Comparison of ENCODE assay signal across 20 cellular contexts in genomic region chr22:38955926-38956325, GRCh38. TPM values are rescaled to one million over a fixed set of nuclear protein-coding genes. Genes with fewer than 3 reads are reported as not detected.
"Had no signal": no experiment of that assay in that cellular context is flagged by ENCODE, and none has a peak within 500 bp of the region (broad histone marks: within the 10 kb centered on the region; RNA-seq: fewer than 3 reads in every experiment).

No MANE protein-coding gene starts in this region.

- H3K4me1 ChIP-seq: breast epithelium, foreskin keratinocyte had no signal

- H3K27me3 ChIP-seq: breast epithelium, esophagus squamous epithelium had no signal

- H3K4me3 Mint-ChIP-seq: naive thymus-derived CD8-positive, alpha-beta T cell had no signal

- H3K36me3 Mint-ChIP-seq: activated naive CD4-positive, alpha-beta T cell treated with anti-CD3 and anti-CD28 coated beads, Interleukin-2, amount 50 U/mL, for 72 hours; naive thymus-derived CD8-positive, alpha-beta T cell had no signal

- ATAC-seq: activated CD4-positive, CD25-positive, alpha-beta regulatory T cell treated with anti-CD3 and anti-CD28 coated beads, Interleukin-2, amount 50 U/mL, for 24 hours; activated naive CD4-positive, alpha-beta T cell treated with anti-CD3 and anti-CD28 coated beads, Interleukin-2, amount 50 U/mL, for 72 hours; foreskin keratinocyte; left lobe of liver; mucosa of descending colon; naive thymus-derived CD8-positive, alpha-beta T cell; sciatic nerve had no signal

- DNase-seq: esophagus squamous epithelium; foreskin keratinocyte; head of caudate nucleus; mammary epithelial cell; SHP77; stimulated activated CD4-positive, alpha-beta T cell treated with anti-CD3 and anti-CD28 coated beads, Interleukin-12 subunit alpha, Interleukin-12 subunit beta, amount 100 ng/mL, for 4 hours; stimulated activated CD4-positive, alpha-beta T cell treated with anti-CD3 and anti-CD28 coated beads, Interleukin-2, amount 100 ng/mL, for 48 hours; stimulated activated CD8-positive, alpha-beta memory T cell treated with anti-CD3 and anti-CD28 coated beads, Interleukin-4, amount 100 ng/mL, for 48 hours had no signal

- H3K9me3 Mint-ChIP-seq: activated naive CD4-positive, alpha-beta T cell treated with anti-CD3 and anti-CD28 coated beads, Interleukin-2, amount 50 U/mL, for 72 hours; naive thymus-derived CD8-positive, alpha-beta T cell had no signal

- H3K36me3 ChIP-seq: breast epithelium, esophagus squamous epithelium had no signal

- H3K9me3 ChIP-seq: breast epithelium, esophagus squamous epithelium, mucosa of descending colon had no signal

- H3K27ac ChIP-seq: breast epithelium, dorsolateral prefrontal cortex, esophagus squamous epithelium, foreskin keratinocyte had no signal

- H3K4me3 ChIP-seq: breast epithelium, dorsolateral prefrontal cortex, esophagus squamous epithelium, mucosa of descending colon had no signal

RNA-seq across cellular contexts. Expression of gene APOBEC3A, which starts 1.5 kb away (rescaled TPM):
- total RNA-seq: activated CD8-positive, alpha-beta memory T cell treated with anti-CD3 and anti-CD28 coated beads for 36 hours; activated naive CD4-positive, alpha-beta T cell treated with anti-CD3 and anti-CD28 coated beads, Interleukin-2, amount 50 U/mL, for 72 hours; cerebellum; foreskin keratinocyte; mammary epithelial cell; naive thymus-derived CD8-positive, alpha-beta T cell; osteoblast; pulmonary artery endothelial cell had no signal

RNA-seq across cellular contexts. Expression of gene APOBEC3B, which starts 26.2 kb away (rescaled TPM):
- total RNA-seq: cerebellum had no signal
